ENCODE assay signal across 8 cellular contexts in genomic region chr4:183444149-183444952, GRCh38. TPM values are rescaled to one million over a fixed set of nuclear protein-coding genes. Genes with fewer than 3 reads are reported as not detected.
A peak's percentile ranks its signal among the peaks of the same experiment; 100 is the strongest.
DNase-seq lines count a peak whose midpoint lies in the region; ATAC-seq, FAIRE-seq and TF ChIP-seq lines count a peak whose summit lies in the region.

CDKN2AIP (plus strand) TSS chr4:183444636; CDS start chr4:183444798, 162 bp downstream.

- peak; percentile 88 to 95 for TF ChIP-seq POLR2A in uterus (IDR thresholded peaks at IDR 0.05)

- peaks cover 26% of the 10 kb centered on the region for H3K36me3 ChIP-seq in right atrium auricular region
- no peaks in the 10 kb centered on the region for H3K36me3 ChIP-seq in uterus

- H3K9me3 ChIP-seq in right atrium auricular region, result no peaks in the 10 kb centered on the region
- no peaks in the 10 kb centered on the region for H3K9me3 ChIP-seq in uterus

- ATAC-seq in HG02973 (IDR thresholded peaks at IDR 0.05; ENCODE audit: unreplicated experiment), result peak; percentile 85

- H3K4me1 ChIP-seq in right atrium auricular region, result peaks cover 0 to 46% of the 10 kb centered on the region in 2 donors
- H3K4me1 ChIP-seq in uterus, result peaks cover 6 to 12% of the 10 kb centered on the region in 2 donors

- H3K27ac ChIP-seq in right atrium auricular region, result peak within 1 kb of the TSS; percentile 98
- H3K27ac ChIP-seq in uterus, result peak within 1 kb of the TSS; percentile 94 to 97

- FAIRE-seq in GM18507 (lab: Jason Lieb, UNC), result peak; percentile 92

- H3K4me3 ChIP-seq in right atrium auricular region (peak within 1 kb of the TSS; percentile 85 to 89), uterus (peak within 1 kb of the TSS; percentile 73 to 81)

- DNase-seq in GM18507 (ENCODE audit: extremely low spot score, insufficient read length, low read depth), result peak; percentile 81
- peak; percentile 92 to 95 for DNase-seq in NCI-H1930 (lab: John Stamatoyannopoulos, UW)
- DNase-seq in anterior cingulate cortex (lab: John Stamatoyannopoulos, UW), result peak; percentile 59 to 96 (median 87)
- DNase-seq in right atrium auricular region (ENCODE audit: low spot score), result peak; percentile 90
- DNase-seq in putamen (ENCODE audit: low spot score), result peak; percentile 93
- peak; percentile 91 to 93 for DNase-seq in uterus

- intact Hi-C loops in T-helper 2 cell treated with Interferon-gamma antibody and Interleukin-4, amounts not matched to agents 100 ng/mL and 5 ng/mL, for 36 hours (cut with micrococcal nuclease), result loop anchor here (1.0 to 10.0 kb wide), 9 partner anchors 37 to 1980 kb away; partner anchors contain the start of genes CENPU, CFAP97, IRF2 and RWDD4
- intact Hi-C loops in uterus (cut with DNase I; ENCODE audit: low total_unique reads), result no loop called here

- H3K27me3 ChIP-seq in right atrium auricular region (no peaks in the 10 kb centered on the region), uterus (no peaks in the 10 kb centered on the region)

- TF ChIP-seq CTCF in right atrium auricular region (IDR thresholded peaks at IDR 0.05) (peak in 1 of 2 donors; percentile 33), uterus (IDR thresholded peaks at IDR 0.05) (peak in 1 of 4 experiments; percentile 1)

RNA-seq across cellular contexts. Expression of gene CDKN2AIP, which starts in this region (rescaled TPM):
- 27.6 and 28.2 TPM in 2 replicates for total RNA-seq in T-helper 2 cell treated with Interferon-gamma antibody and Interleukin-4, amounts not matched to agents 100 ng/mL and 5 ng/mL, for 36 hours
- 10 to 100 TPM in 1 of 2 donors, 1 to 10 TPM in 1; 9.7 to 11.1 TPM for total RNA-seq in right atrium auricular region
- 10 to 100 TPM; 18.5 to 37.1 (median 23.9) TPM for total RNA-seq in uterus

Comparison
In these comparisons a context has a peak if more than half of its experiments do, and no peak if none do; other contexts are left out.
1. Peak in every context shown above with its lines: DNase-seq, ATAC-seq, H3K4me3 ChIP-seq and H3K27ac ChIP-seq.